In genomic region chr7:46360811-46361210, GRCh38 we compare ENCODE assay signal across 16 cellular contexts.
DNase-seq lines count a peak whose midpoint lies in the region; ATAC-seq and TF ChIP-seq lines count a peak whose summit lies in the region.
"Had no signal": no experiment of that assay in that cellular context is flagged by ENCODE, and none has a peak within 500 bp of the region (broad histone marks: within the 10 kb centered on the region; RNA-seq: fewer than 3 reads in every experiment).

No MANE protein-coding gene starts in this region.

- no peak overlapping the region for H3K4me2 ChIP-seq in HCT116 (ENCODE audit: low read length)
- no peak overlapping the region for H3K4me2 ChIP-seq in osteoblast (ENCODE audit: insufficient read depth, low read length)
- H3K4me2 ChIP-seq: BLaER1 treated with 17β-estradiol and CSF1 and Interleukin-3, amounts not matched to agents 10 nM and 100 nM; SK-N-SH had no signal

- peak; percentile 24 for DNase-seq in Daoy (ENCODE audit: low read depth)
- DNase-seq in HCT116 (ENCODE audit: low read depth, low spot score), result no peak
- DNase-seq in RPMI7951 (ENCODE audit: low read depth), result peak; percentile 13
- DNase-seq in epithelial cell of proximal tubule (ENCODE audit: low read depth), result no peak
- DNase-seq in aorta, result no peak
- no peak for DNase-seq in osteoblast (ENCODE audit: insufficient read length, low spot score, missing footprints)
- DNase-seq: GOT3, Karpas-422, MV-4-11, NCI-H1417 treated with DMSO at 0.1 percent for 48 hours, NCI-H2029, NCI-H510A, OCI-M1, SK-N-SH had no signal

- H2AFZ ChIP-seq in HCT116 (ENCODE audit: low read depth, low read length, poor library complexity, severe bottlenecking), result no peak overlapping the region
- H2AFZ ChIP-seq in osteoblast (ENCODE audit: low read length), result no peak overlapping the region

- H3K79me2 ChIP-seq in HCT116 (ENCODE audit: insufficient read depth, low read length), result no peaks in the 10 kb centered on the region
- H3K79me2 ChIP-seq in osteoblast (ENCODE audit: insufficient read depth, low read length), result no peaks in the 10 kb centered on the region

- CTCF ChIA-PET in HCT116 (lab: Charles Lee), result no interaction called here

- POLR2A ChIA-PET in HCT116 (lab: Charles Lee), result no interaction called here

- no peaks in the 10 kb centered on the region for H4K20me1 ChIP-seq in HCT116 (ENCODE audit: insufficient read depth)
- no peaks in the 10 kb centered on the region for H4K20me1 ChIP-seq in osteoblast (ENCODE audit: insufficient read depth, low read length)
- H4K20me1 ChIP-seq: BLaER1 treated with 17β-estradiol and CSF1 and Interleukin-3, amounts not matched to agents 10 nM and 100 nM had no signal

- H3K27ac ChIP-seq in HCT116 (ENCODE audit: low read depth, low read length), result no peak overlapping the region
- H3K27ac ChIP-seq in aorta (ENCODE audit: low read depth in 1 of 2, low read length in 2 of 2), result no peak overlapping the region
- H3K27ac ChIP-seq in osteoblast (ENCODE audit: low read depth, low read length), result no peak overlapping the region
- H3K27ac ChIP-seq: BLaER1 treated with 17β-estradiol and CSF1 and Interleukin-3, amounts not matched to agents 10 nM and 100 nM had no signal

- 81 to 89% methylated on average over 2 of the region's 2 CpGs for WGBS in aorta, 2 donors

- TF ChIP-seq CTCF in HCT116 (IDR thresholded peaks at IDR 0.05 in 2 of 3, conservative IDR thresholded peaks at IDR 0.05 in 1 of 3; ENCODE audit: borderline replicate concordance in 1 of 3, insufficient read depth in 1 of 3, low read depth in 2 of 3, low read length in 2 of 3) (no peak), epithelial cell of proximal tubule (conservative IDR thresholded peaks at IDR 0.05; ENCODE audit: low read depth, low read length) (peak; percentile 11), osteoblast (IDR thresholded peaks at IDR 0.05; ENCODE audit: extremely low read depth, low read depth, low read length) (no peak)

- H3K4me3 ChIP-seq in HCT116 (replicated peaks in 1 of 2; ENCODE audit: low read depth in 1 of 2, low read length in 2 of 2), result no peak overlapping the region
- no peak overlapping the region for H3K4me3 ChIP-seq in epithelial cell of proximal tubule (ENCODE audit: low read depth, low read length)
- no peak overlapping the region for H3K4me3 ChIP-seq in aorta (ENCODE audit: low read length in 2 of 2)
- no peak overlapping the region for H3K4me3 ChIP-seq in osteoblast (ENCODE audit: insufficient read depth, low read length)
- H3K4me3 ChIP-seq: BLaER1 treated with 17β-estradiol and CSF1 and Interleukin-3, amounts not matched to agents 10 nM and 100 nM had no signal

- 0 out of 2 replicates have a peak, but pooled peaks have one; percentile 19 for TF ChIP-seq RAD21 in HCT116 (IDR thresholded peaks at IDR 0.05; ENCODE audit: low read depth)

- intact Hi-C loops in HCT116 (cut with micrococcal nuclease), result no loop called here
- intact Hi-C loops in aorta (cut with DNase I), result loop anchor here in 1 of 2 donors (10.0 kb wide), 1 partner anchor 734 kb away; no protein-coding TSS in a partner anchor

- TF ChIP-seq POLR2A in HCT116 (IDR thresholded peaks at IDR 0.05; ENCODE audit: borderline replicate concordance, extremely low read depth, insufficient read depth, insufficient read length), result no peak

- no peaks in the 10 kb centered on the region for H3K9me3 ChIP-seq in HCT116 (ENCODE audit: control insufficient read depth in 1 of 2, insufficient read depth in 1 of 2, low read depth in 1 of 2, low read length in 2 of 2)
- no peaks in the 10 kb centered on the region for H3K9me3 ChIP-seq in aorta (ENCODE audit: control insufficient read depth, low read length)
- H3K9me3 ChIP-seq in osteoblast (ENCODE audit: low read depth, low read length), result no peaks in the 10 kb centered on the region
- H3K9me3 ChIP-seq: BLaER1 treated with 17β-estradiol and CSF1 and Interleukin-3, amounts not matched to agents 10 nM and 100 nM had no signal

- RAD21 ChIA-PET in HCT116 (lab: Charles Lee; ENCODE audit: low non-redundant PET in 1 of 2, low total read pairs in 2 of 2, uncharacterized antibody in 2 of 2, unreplicated experiment in 2 of 2), result no interaction called here

- no TSS peak for BruUV-seq in HCT116 (replicated peaks; lab: Mats Ljungman, UMichigan)

- H3K9ac ChIP-seq in HCT116 (ENCODE audit: low read length), result no peak overlapping the region
- H3K9ac ChIP-seq: BLaER1 treated with 17β-estradiol and CSF1 and Interleukin-3, amounts not matched to agents 10 nM and 100 nM; SK-N-SH had no signal

- ATAC-seq in HCT116 (no peak), aorta (ENCODE audit: low FRiP score) (no peak), GM19463 (IDR thresholded peaks at IDR 0.05; ENCODE audit: unreplicated experiment) (no peak)

- H3K27me3 ChIP-seq in HCT116 (ENCODE audit: insufficient read depth, low read length) (no peaks in the 10 kb centered on the region), aorta (ENCODE audit: control insufficient read depth in 1 of 2, insufficient read depth in 2 of 2, low read length in 1 of 2) (no peaks in the 10 kb centered on the region), osteoblast (ENCODE audit: insufficient read depth, low read length) (no peaks in the 10 kb centered on the region)
- H3K27me3 ChIP-seq: BLaER1 treated with 17β-estradiol and CSF1 and Interleukin-3, amounts not matched to agents 10 nM and 100 nM had no signal

- H3K36me3 ChIP-seq in HCT116 (ENCODE audit: control insufficient read depth in 1 of 2, insufficient read depth in 2 of 2, low read length in 2 of 2) (no peaks in the 10 kb centered on the region), aorta (ENCODE audit: control insufficient read depth in 1 of 2, insufficient read depth in 2 of 2, low read length in 1 of 2) (no peaks in the 10 kb centered on the region), osteoblast (ENCODE audit: insufficient read depth, low read length) (no peaks in the 10 kb centered on the region)
- H3K36me3 ChIP-seq: BLaER1 treated with 17β-estradiol and CSF1 and Interleukin-3, amounts not matched to agents 10 nM and 100 nM had no signal

- H3K4me1 ChIP-seq in HCT116 (ENCODE audit: control insufficient read depth in 1 of 2, insufficient read depth in 2 of 2, low read length in 2 of 2) (no peaks in the 10 kb centered on the region), aorta (ENCODE audit: control insufficient read depth in 1 of 2, insufficient read depth in 2 of 2, low read length in 2 of 2) (no peaks in the 10 kb centered on the region), osteoblast (ENCODE audit: insufficient read depth, low read length) (no peaks in the 10 kb centered on the region)

- no peaks in the 10 kb centered on the region for H3K9me2 ChIP-seq in HCT116 (ENCODE audit: insufficient read depth)
- H3K9me2 ChIP-seq: SK-N-SH had no signal

TF ChIP-seq in HCT116, 20 proteins besides CTCF, POLR2A, EP300 and RAD21:
- no peak for TF ChIP-seq YY1 (IDR thresholded peaks at IDR 0.05; ENCODE audit: extremely low read depth, insufficient replicate concordance, low read depth, low read length)
- TF ChIP-seq, protein P1, sequence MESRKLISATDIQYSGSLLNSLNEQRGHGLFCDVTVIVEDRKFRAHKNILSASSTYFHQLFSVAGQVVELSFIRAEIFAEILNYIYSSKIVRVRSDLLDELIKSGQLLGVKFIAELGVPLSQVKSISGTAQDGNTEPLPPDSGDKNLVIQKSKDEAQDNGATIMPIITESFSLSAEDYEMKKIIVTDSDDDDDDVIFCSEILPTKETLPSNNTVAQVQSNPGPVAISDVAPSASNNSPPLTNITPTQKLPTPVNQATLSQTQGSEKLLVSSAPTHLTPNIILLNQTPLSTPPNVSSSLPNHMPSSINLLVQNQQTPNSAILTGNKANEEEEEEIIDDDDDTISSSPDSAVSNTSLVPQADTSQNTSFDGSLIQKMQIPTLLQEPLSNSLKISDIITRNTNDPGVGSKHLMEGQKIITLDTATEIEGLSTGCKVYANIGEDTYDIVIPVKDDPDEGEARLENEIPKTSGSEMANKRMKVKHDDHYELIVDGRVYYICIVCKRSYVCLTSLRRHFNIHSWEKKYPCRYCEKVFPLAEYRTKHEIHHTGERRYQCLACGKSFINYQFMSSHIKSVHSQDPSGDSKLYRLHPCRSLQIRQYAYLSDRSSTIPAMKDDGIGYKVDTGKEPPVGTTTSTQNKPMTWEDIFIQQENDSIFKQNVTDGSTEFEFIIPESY (IDR thresholded peaks at IDR 0.05; ENCODE audit: extremely low read depth, insufficient replicate concordance, low read length), result no peak
- no peak for TF ChIP-seq ZNF274 (IDR thresholded peaks at IDR 0.05; ENCODE audit: low read depth, low read length)

Comparison
In these comparisons a context has a peak if more than half of its experiments do, and no peak if none do; other contexts are left out.
1. DNase-seq: peak in Daoy (single experiment) and RPMI7951 (single experiment); none in HCT116 (single experiment), epithelial cell of proximal tubule (single experiment), aorta (0 of 2) and osteoblast (single experiment).